Comparison of ENCODE assay signal across 4 cellular contexts in the genomic region with DNA sequence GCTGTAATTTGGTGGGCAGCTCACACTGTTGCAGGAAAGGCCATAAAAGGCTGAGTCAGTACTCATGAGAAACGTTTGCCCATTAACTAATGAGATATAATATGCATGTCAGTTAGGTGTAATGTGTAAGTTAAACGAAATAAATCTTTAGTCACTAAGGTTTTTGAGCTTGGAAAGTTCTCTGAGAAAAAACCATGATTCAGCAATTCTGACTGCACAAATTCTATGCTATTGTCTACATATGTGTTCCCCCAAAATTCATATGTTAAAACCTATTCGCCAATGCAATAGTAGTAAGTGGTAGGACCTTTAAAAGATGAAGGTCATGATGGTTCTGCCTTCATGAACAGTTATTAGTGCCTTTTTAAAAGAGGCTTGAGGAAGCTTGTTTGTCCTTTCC.
TF ChIP-seq lines count a peak whose summit lies in the region.

No MANE protein-coding gene starts in this region.

TF ChIP-seq in A549, 52 proteins besides CTCF, POLR2A, EP300 and RAD21:
- TF ChIP-seq MAFK (IDR thresholded peaks at IDR 0.05; ENCODE audit: partially characterized antibody), result peak; percentile 91
- TF ChIP-seq, protein P1, sequence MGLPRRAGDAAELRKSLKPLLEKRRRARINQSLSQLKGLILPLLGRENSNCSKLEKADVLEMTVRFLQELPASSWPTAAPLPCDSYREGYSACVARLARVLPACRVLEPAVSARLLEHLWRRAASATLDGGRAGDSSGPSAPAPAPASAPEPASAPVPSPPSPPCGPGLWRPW (IDR thresholded peaks at IDR 0.05), result no peak
- TF ChIP-seq CEBPB (IDR thresholded peaks at IDR 0.05), result no peak
- TF ChIP-seq NFE2L2 (conservative IDR thresholded peaks at IDR 0.05; ENCODE audit: low read length), result peak; percentile 29; the same call in 1 of the 2 replicates
- TF ChIP-seq BHLHE40 (IDR thresholded peaks at IDR 0.05; ENCODE audit: low read depth, low read length), result no peak

TF ChIP-seq in GM23338, 12 proteins besides CTCF, POLR2A, EP300 and RAD21 (continues in another document):
- TF ChIP-seq CREB1 (CRISPR knock-in tag; IDR thresholded peaks at IDR 0.05; ENCODE audit: low read depth), result no peak
- no peak for TF ChIP-seq EZH2 (IDR thresholded peaks at IDR 0.05; ENCODE audit: low read depth, unreplicated experiment)
- no peak for TF ChIP-seq ZNF331 (CRISPR knock-in tag; IDR thresholded peaks at IDR 0.05; ENCODE audit: low read depth)
- TF ChIP-seq EZH2phosphoT487 (IDR thresholded peaks at IDR 0.05; ENCODE audit: unreplicated experiment), result no peak
- TF ChIP-seq STAT1 (IDR thresholded peaks at IDR 0.05; ENCODE audit: unreplicated experiment), result no peak
- TF ChIP-seq ZNF114 (CRISPR knock-in tag; IDR thresholded peaks at IDR 0.05), result no peak
- TF ChIP-seq NANOG (IDR thresholded peaks at IDR 0.05; ENCODE audit: borderline replicate concordance), result no peak
- TF ChIP-seq, protein P2, sequence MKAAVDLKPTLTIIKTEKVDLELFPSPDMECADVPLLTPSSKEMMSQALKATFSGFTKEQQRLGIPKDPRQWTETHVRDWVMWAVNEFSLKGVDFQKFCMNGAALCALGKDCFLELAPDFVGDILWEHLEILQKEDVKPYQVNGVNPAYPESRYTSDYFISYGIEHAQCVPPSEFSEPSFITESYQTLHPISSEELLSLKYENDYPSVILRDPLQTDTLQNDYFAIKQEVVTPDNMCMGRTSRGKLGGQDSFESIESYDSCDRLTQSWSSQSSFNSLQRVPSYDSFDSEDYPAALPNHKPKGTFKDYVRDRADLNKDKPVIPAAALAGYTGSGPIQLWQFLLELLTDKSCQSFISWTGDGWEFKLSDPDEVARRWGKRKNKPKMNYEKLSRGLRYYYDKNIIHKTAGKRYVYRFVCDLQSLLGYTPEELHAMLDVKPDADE (IDR thresholded peaks at IDR 0.05), result no peak
- TF ChIP-seq, protein P3, sequence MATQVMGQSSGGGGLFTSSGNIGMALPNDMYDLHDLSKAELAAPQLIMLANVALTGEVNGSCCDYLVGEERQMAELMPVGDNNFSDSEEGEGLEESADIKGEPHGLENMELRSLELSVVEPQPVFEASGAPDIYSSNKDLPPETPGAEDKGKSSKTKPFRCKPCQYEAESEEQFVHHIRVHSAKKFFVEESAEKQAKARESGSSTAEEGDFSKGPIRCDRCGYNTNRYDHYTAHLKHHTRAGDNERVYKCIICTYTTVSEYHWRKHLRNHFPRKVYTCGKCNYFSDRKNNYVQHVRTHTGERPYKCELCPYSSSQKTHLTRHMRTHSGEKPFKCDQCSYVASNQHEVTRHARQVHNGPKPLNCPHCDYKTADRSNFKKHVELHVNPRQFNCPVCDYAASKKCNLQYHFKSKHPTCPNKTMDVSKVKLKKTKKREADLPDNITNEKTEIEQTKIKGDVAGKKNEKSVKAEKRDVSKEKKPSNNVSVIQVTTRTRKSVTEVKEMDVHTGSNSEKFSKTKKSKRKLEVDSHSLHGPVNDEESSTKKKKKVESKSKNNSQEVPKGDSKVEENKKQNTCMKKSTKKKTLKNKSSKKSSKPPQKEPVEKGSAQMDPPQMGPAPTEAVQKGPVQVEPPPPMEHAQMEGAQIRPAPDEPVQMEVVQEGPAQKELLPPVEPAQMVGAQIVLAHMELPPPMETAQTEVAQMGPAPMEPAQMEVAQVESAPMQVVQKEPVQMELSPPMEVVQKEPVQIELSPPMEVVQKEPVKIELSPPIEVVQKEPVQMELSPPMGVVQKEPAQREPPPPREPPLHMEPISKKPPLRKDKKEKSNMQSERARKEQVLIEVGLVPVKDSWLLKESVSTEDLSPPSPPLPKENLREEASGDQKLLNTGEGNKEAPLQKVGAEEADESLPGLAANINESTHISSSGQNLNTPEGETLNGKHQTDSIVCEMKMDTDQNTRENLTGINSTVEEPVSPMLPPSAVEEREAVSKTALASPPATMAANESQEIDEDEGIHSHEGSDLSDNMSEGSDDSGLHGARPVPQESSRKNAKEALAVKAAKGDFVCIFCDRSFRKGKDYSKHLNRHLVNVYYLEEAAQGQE (IDR thresholded peaks at IDR 0.05; ENCODE audit: unreplicated experiment), result no peak

TF ChIP-seq in IMR-90, 13 proteins besides CTCF, POLR2A, EP300 and RAD21:
- TF ChIP-seq RCOR1 (IDR thresholded peaks at IDR 0.05; ENCODE audit: insufficient replicate concordance, low read length) (no peak), MAFK (IDR thresholded peaks at IDR 0.05; ENCODE audit: low read depth, low read length) (peak; percentile 85), RFX5 (IDR thresholded peaks at IDR 0.05; ENCODE audit: low read depth, low read length) (no peak), NFE2L2 (IDR thresholded peaks at IDR 0.05; ENCODE audit: low read depth, low read length) (peak; percentile 49)
TF ChIP-seq in IMR-90: peak in this region for 2.

TF ChIP-seq in K562, 482 proteins besides CTCF, POLR2A, EP300 and RAD21:
- peak; percentile 77 for TF ChIP-seq MAFF (IDR thresholded peaks at IDR 0.05; ENCODE audit: low read length)
- TF ChIP-seq KLF1 (tag; IDR thresholded peaks at IDR 0.05), result no peak
- peak; percentile 80 for TF ChIP-seq MAFG (tag; conservative IDR thresholded peaks at IDR 0.05)
- peak; percentile 56; the same call in 1 of the 2 replicates for TF ChIP-seq C11orf30 (IDR thresholded peaks at IDR 0.05; ENCODE audit: low read depth)
- peak; percentile 77 for TF ChIP-seq ZNF316 (IDR thresholded peaks at IDR 0.05)
- TF ChIP-seq MAFK (IDR thresholded peaks at IDR 0.05; ENCODE audit: low read length), result peak; percentile 78
